Comparison of ENCODE assay signal across 18 cellular contexts in genomic region chr7:117130262-117130661, GRCh38.
A peak's percentile ranks its signal among the peaks of the same experiment; 100 is the strongest.
DNase-seq lines count a peak whose midpoint lies in the region; ATAC-seq, FAIRE-seq and TF ChIP-seq lines count a peak whose summit lies in the region.
"Had no signal": no experiment of that assay in that cellular context is flagged by ENCODE, and none has a peak within 500 bp of the region (broad histone marks: within the 10 kb centered on the region; RNA-seq: fewer than 3 reads in every experiment).

No MANE protein-coding gene starts in this region.

- H3K27me3 Mint-ChIP-seq in astrocyte (ENCODE audit: low read depth, unreplicated experiment) = no peaks in the 10 kb centered on the region
- H3K27me3 Mint-ChIP-seq in mesothelial cell of epicardium (ENCODE audit: low read depth) = no peaks in the 10 kb centered on the region
- H3K27me3 Mint-ChIP-seq: CD4-positive, CD25-positive, alpha-beta regulatory T cell had no signal

- no peak for TF ChIP-seq CTCF in SK-N-SH (IDR thresholded peaks at IDR 0.05)
- TF ChIP-seq CTCF in astrocyte (IDR thresholded peaks at IDR 0.05; ENCODE audit: insufficient read depth, low read depth, low read length) = no peak
- no peak for TF ChIP-seq CTCF in mesothelial cell of epicardium (IDR thresholded peaks at IDR 0.05; ENCODE audit: unreplicated experiment)

- H3K9me3 Mint-ChIP-seq in astrocyte (ENCODE audit: unreplicated experiment) (no peaks in the 10 kb centered on the region), mesothelial cell of epicardium (no peaks in the 10 kb centered on the region)
- H3K9me3 Mint-ChIP-seq: CD4-positive, CD25-positive, alpha-beta regulatory T cell; H9 had no signal

- POLR2A ChIA-PET in SK-N-SH (lab: Yijun Ruan, JAX) = no interaction called here

- peaks cover 8% of the 10 kb centered on the region for H3K36me3 Mint-ChIP-seq in astrocyte (ENCODE audit: low read depth, unreplicated experiment)
- peaks cover 30% of the 10 kb centered on the region for H3K36me3 Mint-ChIP-seq in mesothelial cell of epicardium

- H2AFZ ChIP-seq in SK-N-SH (ENCODE audit: low read depth) (no peak overlapping the region), astrocyte (ENCODE audit: low read depth, low read length) (no peak overlapping the region)

- H4K20me1 ChIP-seq in SK-N-SH (ENCODE audit: insufficient read depth) (no peaks in the 10 kb centered on the region), astrocyte (ENCODE audit: insufficient read depth, low read length) (no peaks in the 10 kb centered on the region)
- H4K20me1 ChIP-seq: BLaER1 treated with 17β-estradiol and CSF1 and Interleukin-3, amounts not matched to agents 10 nM and 100 nM had no signal

- H3K4me1 Mint-ChIP-seq in astrocyte (ENCODE audit: low read depth, unreplicated experiment) = peaks cover 78% of the 10 kb centered on the region
- peaks cover 65% of the 10 kb centered on the region for H3K4me1 Mint-ChIP-seq in mesothelial cell of epicardium

- DNase-seq in SK-N-SH (no peak), astrocyte (ENCODE audit: low read depth) (no peak), mesothelial cell of epicardium (ENCODE audit: low spot score in 2 of 2, unreplicated experiment in 2 of 2) (no peak), cardiac septum (ENCODE audit: low spot score) (no peak), NCI-H146 (lab: John Stamatoyannopoulos, UW) (no peak)
- DNase-seq: ACHN; CD4-positive, CD25-positive, alpha-beta regulatory T cell; DMS 273 treated with DMSO at 0.1 percent for 48 hours; GOT3; H9; KBM-7 had no signal

- H3K36me3 ChIP-seq in SK-N-SH (replicated peaks in 1 of 2; ENCODE audit: control insufficient read depth in 1 of 2, insufficient read depth in 2 of 2, low read length in 1 of 2) (peaks cover 0 to 30% of the 10 kb centered on the region in 2 experiments), astrocyte (ENCODE audit: insufficient read depth, low read length) (no peaks in the 10 kb centered on the region)
- H3K36me3 ChIP-seq: BLaER1 treated with 17β-estradiol and CSF1 and Interleukin-3, amounts not matched to agents 10 nM and 100 nM had no signal

- H3F3A ChIP-seq in SK-N-SH (replicated peaks; ENCODE audit: insufficient read depth) = peaks cover 32% of the 10 kb centered on the region

- H3K79me2 ChIP-seq in SK-N-SH (ENCODE audit: insufficient read depth) (peaks cover 4% of the 10 kb centered on the region), astrocyte (ENCODE audit: insufficient read depth, low read length) (no peaks in the 10 kb centered on the region)

- ATAC-seq in SK-N-SH treated with all-trans-retinoic acid at 6 μM for 48 hours (no peak), GM19395 (IDR thresholded peaks at IDR 0.05; ENCODE audit: unreplicated experiment) (no peak)
- ATAC-seq: GM12878 had no signal

- intact Hi-C loops in cardiac septum (cut with DNase I) = no loop called here

- H3K4me3 ChIP-seq in SK-N-SH (ENCODE audit: low read depth in 2 of 2, low read length in 1 of 2) (no peak overlapping the region), astrocyte (ENCODE audit: insufficient read depth, low read depth, low read length) (no peak overlapping the region)
- H3K4me3 ChIP-seq: BLaER1 treated with 17β-estradiol and CSF1 and Interleukin-3, amounts not matched to agents 10 nM and 100 nM; GM12878 had no signal

- H3K27ac ChIP-seq in SK-N-SH (ENCODE audit: low read depth in 2 of 2, low read length in 1 of 2) = peak overlapping the region in 1 of 2 experiments; percentile 100; a peak in 3 of 4 replicates
- H3K27ac ChIP-seq in astrocyte (ENCODE audit: low read depth, low read length) = peak overlapping the region; percentile 98
- H3K27ac ChIP-seq: 22Rv1; BLaER1 treated with 17β-estradiol and CSF1 and Interleukin-3, amounts not matched to agents 10 nM and 100 nM; HL-60 had no signal

- H3K4me2 ChIP-seq in SK-N-SH (no peak overlapping the region), astrocyte (ENCODE audit: low read length) (no peak overlapping the region)
- H3K4me2 ChIP-seq: BLaER1 treated with 17β-estradiol and CSF1 and Interleukin-3, amounts not matched to agents 10 nM and 100 nM had no signal

- H3K4me1 ChIP-seq in SK-N-SH (ENCODE audit: control insufficient read depth in 1 of 2, insufficient read depth in 2 of 2, low read depth in 1 of 2, low read length in 1 of 2) (peaks cover 10 to 37% of the 10 kb centered on the region in 2 experiments; a peak in 3 of 4 replicates), astrocyte (ENCODE audit: insufficient read depth, low read length) (peaks cover 58% of the 10 kb centered on the region)

- 93% methylated on average over 5 of the region's 5 CpGs for WGBS in SK-N-SH (ENCODE audit: low lambda C conversion rate)

- no peak for FAIRE-seq in astrocyte (lab: Jason Lieb, UNC)
- FAIRE-seq: GM12878, GM18507 had no signal

- H3K27me3 ChIP-seq in SK-N-SH (ENCODE audit: insufficient read depth) = no peaks in the 10 kb centered on the region
- no peaks in the 10 kb centered on the region for H3K27me3 ChIP-seq in astrocyte (ENCODE audit: insufficient read depth, low read length)
- H3K27me3 ChIP-seq: BLaER1 treated with 17β-estradiol and CSF1 and Interleukin-3, amounts not matched to agents 10 nM and 100 nM had no signal

- H3K9ac ChIP-seq in SK-N-SH (no peak overlapping the region), astrocyte (ENCODE audit: low read length) (no peak overlapping the region)
- H3K9ac ChIP-seq: BLaER1 treated with 17β-estradiol and CSF1 and Interleukin-3, amounts not matched to agents 10 nM and 100 nM had no signal

- no peaks in the 10 kb centered on the region for H3K9me2 ChIP-seq in SK-N-SH

- no peaks in the 10 kb centered on the region for H3K9me3 ChIP-seq in SK-N-SH
- H3K9me3 ChIP-seq in astrocyte (ENCODE audit: insufficient read depth, low read depth, low read length) = no peaks in the 10 kb centered on the region
- H3K9me3 ChIP-seq: BLaER1 treated with 17β-estradiol and CSF1 and Interleukin-3, amounts not matched to agents 10 nM and 100 nM had no signal

- H3K27ac Mint-ChIP-seq in astrocyte (ENCODE audit: unreplicated experiment) (peak overlapping the region; percentile 73), mesothelial cell of epicardium (peak overlapping the region; percentile 88)
- H3K27ac Mint-ChIP-seq: CD4-positive, CD25-positive, alpha-beta regulatory T cell; H9 had no signal

- no peak for TF ChIP-seq RAD21 in SK-N-SH (IDR thresholded peaks at IDR 0.05; ENCODE audit: low read length)

- H3K4me3 Mint-ChIP-seq in astrocyte (ENCODE audit: unreplicated experiment) (peak overlapping the region; percentile 56), mesothelial cell of epicardium (no peak overlapping the region)
- H3K4me3 Mint-ChIP-seq: CD4-positive, CD25-positive, alpha-beta regulatory T cell; H9 had no signal

- no peak for TF ChIP-seq EP300 in SK-N-SH (IDR thresholded peaks at IDR 0.05; ENCODE audit: borderline replicate concordance in 1 of 2, low read depth in 1 of 2, low read length in 1 of 2)

- CTCF ChIA-PET in SK-N-SH (lab: Yijun Ruan, JAX) = interaction anchor here (0.7 to 2.6 kb wide), 10 partner anchors 8 to 200 kb away, joined by 3 to 17 read pairs (median 4); no protein-coding TSS in a partner anchor

TF ChIP-seq in SK-N-SH treated with all-trans-retinoic acid at 6 μM for 48 hours, 23 proteins besides CTCF, POLR2A, EP300 and RAD21:
- no peak for TF ChIP-seq ISL1 (CRISPR knock-in tag; IDR thresholded peaks at IDR 0.05)
- TF ChIP-seq CSDC2 (CRISPR knock-in tag; IDR thresholded peaks at IDR 0.05) = 0 out of 2 replicates have a peak, but pooled peaks have one; percentile 18
- TF ChIP-seq ESRRG (CRISPR knock-in tag; IDR thresholded peaks at IDR 0.05) = no peak
- no peak for TF ChIP-seq OSR1 (CRISPR knock-in tag; IDR thresholded peaks at IDR 0.05)

TF ChIP-seq in SK-N-SH, 30 proteins besides CTCF, POLR2A, EP300 and RAD21:
- TF ChIP-seq, protein P1, sequence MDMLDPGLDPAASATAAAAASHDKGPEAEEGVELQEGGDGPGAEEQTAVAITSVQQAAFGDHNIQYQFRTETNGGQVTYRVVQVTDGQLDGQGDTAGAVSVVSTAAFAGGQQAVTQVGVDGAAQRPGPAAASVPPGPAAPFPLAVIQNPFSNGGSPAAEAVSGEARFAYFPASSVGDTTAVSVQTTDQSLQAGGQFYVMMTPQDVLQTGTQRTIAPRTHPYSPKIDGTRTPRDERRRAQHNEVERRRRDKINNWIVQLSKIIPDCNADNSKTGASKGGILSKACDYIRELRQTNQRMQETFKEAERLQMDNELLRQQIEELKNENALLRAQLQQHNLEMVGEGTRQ (IDR thresholded peaks at IDR 0.05; ENCODE audit: borderline replicate concordance, low read depth, low read length) = no peak
- no peak for TF ChIP-seq USF1 (IDR thresholded peaks at IDR 0.05; ENCODE audit: borderline replicate concordance, low read depth)
TF ChIP-seq in SK-N-SH: peak in this region for 0.
